8 cellular contexts compared by ENCODE assay signal in genomic region chr14:61894452-61895077, GRCh38.
DNase-seq lines count a peak whose midpoint lies in the region; ATAC-seq, FAIRE-seq and TF ChIP-seq lines count a peak whose summit lies in the region.

No MANE protein-coding gene starts in this region.

- H3K27me3 Mint-ChIP-seq in activated CD8-positive, alpha-beta T cell treated with anti-CD3 and anti-CD28 coated beads for 36 hours, result peaks cover 3% of the 10 kb centered on the region
- peaks cover 0 to 16% (median 3%) of the 10 kb centered on the region in 5 donors for H3K27me3 Mint-ChIP-seq in naive thymus-derived CD8-positive, alpha-beta T cell
- peaks cover 29% of the 10 kb centered on the region for H3K27me3 Mint-ChIP-seq in stimulated activated naive CD8-positive, alpha-beta T cell treated with anti-CD3 and anti-CD28 coated beads, Interleukin-15, amount 100 ng/mL, for 72 hours

- DNase-seq in DND-41, result peak; percentile 68
- DNase-seq in NCI-H510A (lab: John Stamatoyannopoulos, UW), result peak; percentile 28
- peak; percentile 82 for DNase-seq in activated CD8-positive, alpha-beta T cell treated with anti-CD3 and anti-CD28 coated beads for 36 hours
- DNase-seq in endothelial cell of umbilical vein (ENCODE audit: low read depth, low spot score), result peak; percentile 51
- DNase-seq in naive thymus-derived CD8-positive, alpha-beta T cell, result peak; percentile 12 to 75 (median 40)
- peak; percentile 39 to 46 for DNase-seq in stimulated activated naive CD8-positive, alpha-beta T cell treated with anti-CD3 and anti-CD28 coated beads, Interleukin-15, amount 100 ng/mL, for 72 hours

- H3K4me2 ChIP-seq in DND-41 (ENCODE audit: insufficient read depth, low read length) (no peak overlapping the region), endothelial cell of umbilical vein (ENCODE audit: insufficient read depth, low read length) (no peak overlapping the region)

- H3K79me2 ChIP-seq in DND-41 (ENCODE audit: insufficient read depth, low read length) (no peaks in the 10 kb centered on the region), endothelial cell of umbilical vein (ENCODE audit: control insufficient read depth, insufficient read depth, low read length) (no peaks in the 10 kb centered on the region)

- intact Hi-C loops in activated CD8-positive, alpha-beta T cell treated with anti-CD3 and anti-CD28 coated beads for 36 hours (cut with micrococcal nuclease), result loop anchor here (2.0 kb wide), 1 partner anchor 232 kb away; no protein-coding TSS in a partner anchor
- intact Hi-C loops in endothelial cell of umbilical vein (cut with micrococcal nuclease), result loop anchor here (1.0 to 5.0 kb wide), 2 partner anchors 233 to 432 kb away; no protein-coding TSS in a partner anchor

- TF ChIP-seq POLR2A in endothelial cell of umbilical vein (IDR thresholded peaks at IDR 0.05; ENCODE audit: low read depth, low read length), result no peak

- H3K36me3 ChIP-seq in DND-41 (ENCODE audit: insufficient read depth, low read length), result no peaks in the 10 kb centered on the region
- H3K36me3 ChIP-seq in endothelial cell of umbilical vein (ENCODE audit: control insufficient read depth in 2 of 2, extremely low read depth in 1 of 2, insufficient read depth in 2 of 2, low read length in 2 of 2), result no peaks in the 10 kb centered on the region

- H3K9ac ChIP-seq in DND-41 (ENCODE audit: low read depth, low read length) (no peak overlapping the region), endothelial cell of umbilical vein (replicated peaks; ENCODE audit: extremely low read depth, insufficient read depth, low read length) (no peak overlapping the region)

- H3K27ac Mint-ChIP-seq in activated CD8-positive, alpha-beta T cell treated with anti-CD3 and anti-CD28 coated beads for 36 hours, result no peak overlapping the region
- no peak overlapping the region for H3K27ac Mint-ChIP-seq in naive thymus-derived CD8-positive, alpha-beta T cell
- no peak overlapping the region for H3K27ac Mint-ChIP-seq in stimulated activated naive CD8-positive, alpha-beta T cell treated with anti-CD3 and anti-CD28 coated beads, Interleukin-15, amount 100 ng/mL, for 72 hours

- no peak overlapping the region for H3K4me3 Mint-ChIP-seq in activated CD8-positive, alpha-beta T cell treated with anti-CD3 and anti-CD28 coated beads for 36 hours
- no peak overlapping the region for H3K4me3 Mint-ChIP-seq in naive thymus-derived CD8-positive, alpha-beta T cell
- H3K4me3 Mint-ChIP-seq in stimulated activated naive CD8-positive, alpha-beta T cell treated with anti-CD3 and anti-CD28 coated beads, Interleukin-15, amount 100 ng/mL, for 72 hours, result no peak overlapping the region

- no peaks in the 10 kb centered on the region for H4K20me1 ChIP-seq in DND-41 (ENCODE audit: insufficient read depth, low read length)
- H4K20me1 ChIP-seq in endothelial cell of umbilical vein (replicated peaks; ENCODE audit: control insufficient read depth, extremely low read depth, insufficient read depth, low read length), result no peaks in the 10 kb centered on the region

- H3K4me3 ChIP-seq in DND-41 (ENCODE audit: low read depth in 1 of 2, low read length in 2 of 2) (no peak overlapping the region), endothelial cell of umbilical vein (replicated peaks in 1 of 3; ENCODE audit: insufficient read depth in 1 of 3, low read depth in 1 of 3, low read length in 3 of 3) (no peak overlapping the region)

- CTCF ChIA-PET in activated CD8-positive, alpha-beta T cell treated with anti-CD3 and anti-CD28 coated beads for 36 hours (lab: Charles Lee), result interaction anchor here (0.8 to 4.2 kb wide), 23 partner anchors 9 to 433 kb away, joined by 3 to 61 read pairs (median 3); no protein-coding TSS in a partner anchor
- CTCF ChIA-PET in endothelial cell of umbilical vein (lab: Charles Lee), result interaction anchor here (1.0 to 3.6 kb wide), 8 partner anchors 9 to 232 kb away, joined by 3 to 77 read pairs (median 4); no protein-coding TSS in a partner anchor

- H3K9me3 Mint-ChIP-seq in activated CD8-positive, alpha-beta T cell treated with anti-CD3 and anti-CD28 coated beads for 36 hours, result no peaks in the 10 kb centered on the region
- H3K9me3 Mint-ChIP-seq in naive thymus-derived CD8-positive, alpha-beta T cell, result no peaks in the 10 kb centered on the region
- H3K9me3 Mint-ChIP-seq in stimulated activated naive CD8-positive, alpha-beta T cell treated with anti-CD3 and anti-CD28 coated beads, Interleukin-15, amount 100 ng/mL, for 72 hours, result peaks cover 0 to 5% of the 10 kb centered on the region in 2 donors

- BruUV-seq in endothelial cell of umbilical vein (replicated peaks; lab: Mats Ljungman, UMichigan), result no TSS peak

- TF ChIP-seq CTCF in DND-41 (IDR thresholded peaks at IDR 0.05; ENCODE audit: borderline replicate concordance, extremely low read depth, low read length, poor library complexity, severe bottlenecking) (peak; percentile 87), endothelial cell of umbilical vein (IDR thresholded peaks at IDR 0.05; ENCODE audit: extremely low read depth in 1 of 2, insufficient read depth in 1 of 2, low read depth in 1 of 2, low read length in 2 of 2) (peak; percentile 70 to 74)
- peak; percentile 73 for TF ChIP-seq CTCF in activated CD8-positive, alpha-beta T cell treated with anti-CD3 and anti-CD28 coated beads for 36 hours (IDR thresholded peaks at IDR 0.05)

- H3K27me3 ChIP-seq in DND-41 (ENCODE audit: insufficient read depth, low read length, poor library complexity) (peaks cover 25% of the 10 kb centered on the region), endothelial cell of umbilical vein (ENCODE audit: control insufficient read depth in 2 of 2, insufficient read depth in 2 of 2, low read length in 2 of 2) (peaks cover 2 to 18% of the 10 kb centered on the region in 2 experiments)

- H3K9me1 ChIP-seq in endothelial cell of umbilical vein (replicated peaks; ENCODE audit: control insufficient read depth, extremely low read depth, insufficient read depth, low read length), result no peaks in the 10 kb centered on the region

- POLR2A ChIA-PET in activated CD8-positive, alpha-beta T cell treated with anti-CD3 and anti-CD28 coated beads for 36 hours (lab: Charles Lee), result no interaction called here
- POLR2A ChIA-PET in endothelial cell of umbilical vein (lab: Charles Lee), result no interaction called here
- POLR2A ChIA-PET in naive thymus-derived CD8-positive, alpha-beta T cell (lab: Charles Lee), result no interaction called here

- dilution Hi-C loops in endothelial cell of umbilical vein (cut with MboI; ENCODE audit: extremely low pct_ligation_motif_present, low sequenced_read_pairs), result no loop called here

- ATAC-seq in DND-41 (ENCODE audit: insufficient read depth, low read depth) (peak; percentile 82), HG02981 (IDR thresholded peaks at IDR 0.05; ENCODE audit: unreplicated experiment) (peak; percentile 28), GM19324 (IDR thresholded peaks at IDR 0.05; ENCODE audit: low FRiP score, unreplicated experiment) (no peak)
- ATAC-seq in activated CD8-positive, alpha-beta T cell treated with anti-CD3 and anti-CD28 coated beads for 36 hours, result no peak
- peak; percentile 33 to 60 for ATAC-seq in naive thymus-derived CD8-positive, alpha-beta T cell
- no peak for ATAC-seq in stimulated activated naive CD8-positive, alpha-beta T cell treated with anti-CD3 and anti-CD28 coated beads, Interleukin-15, amount 100 ng/mL, for 72 hours

- H2AFZ ChIP-seq in DND-41 (ENCODE audit: low read depth, low read length) (no peak overlapping the region), endothelial cell of umbilical vein (ENCODE audit: low read depth, low read length) (no peak overlapping the region)

- peak; percentile 74 for FAIRE-seq in endothelial cell of umbilical vein (lab: Jason Lieb, UNC)

- H3K27ac ChIP-seq in DND-41 (ENCODE audit: low read length) (no peak overlapping the region), endothelial cell of umbilical vein (ENCODE audit: insufficient read depth, low read depth, low read length) (no peak overlapping the region)

- H3K4me1 ChIP-seq in DND-41 (ENCODE audit: insufficient read depth, low read length), result no peaks in the 10 kb centered on the region
- H3K4me1 ChIP-seq in endothelial cell of umbilical vein (ENCODE audit: control insufficient read depth, extremely low read depth, insufficient read depth, low read length), result no peaks in the 10 kb centered on the region

- H3K36me3 Mint-ChIP-seq in activated CD8-positive, alpha-beta T cell treated with anti-CD3 and anti-CD28 coated beads for 36 hours (ENCODE audit: low read depth), result no peaks in the 10 kb centered on the region
- H3K36me3 Mint-ChIP-seq in naive thymus-derived CD8-positive, alpha-beta T cell, result no peaks in the 10 kb centered on the region

- peaks cover 7% of the 10 kb centered on the region for H3K4me1 Mint-ChIP-seq in activated CD8-positive, alpha-beta T cell treated with anti-CD3 and anti-CD28 coated beads for 36 hours (ENCODE audit: low read depth)
- peaks cover 6 to 17% (median 10%) of the 10 kb centered on the region in 4 donors for H3K4me1 Mint-ChIP-seq in naive thymus-derived CD8-positive, alpha-beta T cell
- peaks cover 11% of the 10 kb centered on the region for H3K4me1 Mint-ChIP-seq in stimulated activated naive CD8-positive, alpha-beta T cell treated with anti-CD3 and anti-CD28 coated beads, Interleukin-15, amount 100 ng/mL, for 72 hours

- no peaks in the 10 kb centered on the region for H3K9me3 ChIP-seq in DND-41 (ENCODE audit: insufficient read depth, low read length, severe bottlenecking)
- H3K9me3 ChIP-seq in endothelial cell of umbilical vein (replicated peaks; ENCODE audit: control insufficient read depth, insufficient read depth, low read length), result no peaks in the 10 kb centered on the region

TF ChIP-seq in endothelial cell of umbilical vein, 7 proteins besides CTCF, POLR2A, EP300 and RAD21:
- TF ChIP-seq MYC (IDR thresholded peaks at IDR 0.05; ENCODE audit: low read depth, low read length), result no peak

Comparison
In these comparisons a context has a peak if more than half of its experiments do, and no peak if none do; other contexts are left out.
1. ATAC-seq: peak in DND-41 (single experiment), HG02981 (single experiment) and naive thymus-derived CD8-positive, alpha-beta T cell (2 of 2); none in activated CD8-positive, alpha-beta T cell treated with anti-CD3 and anti-CD28 coated beads for 36 hours (single experiment), stimulated activated naive CD8-positive, alpha-beta T cell treated with anti-CD3 and anti-CD28 coated beads, Interleukin-15, amount 100 ng/mL, for 72 hours (single experiment) and GM19324 (single experiment).
2. DNase-seq: peak in every context shown above with its lines; median percentile 82 in activated CD8-positive, alpha-beta T cell treated with anti-CD3 and anti-CD28 coated beads for 36 hours; 68 in DND-41; 51 in endothelial cell of umbilical vein; 42 in stimulated activated naive CD8-positive, alpha-beta T cell treated with anti-CD3 and anti-CD28 coated beads, Interleukin-15, amount 100 ng/mL, for 72 hours; 40 in naive thymus-derived CD8-positive, alpha-beta T cell; 28 in NCI-H510A.
3. Peak in every context shown above with its lines, with median percentiles within 50 percentile points of each other: CTCF ChIP-seq.